Comparison of ENCODE assay signal across 30 cellular contexts in the genomic region with DNA sequence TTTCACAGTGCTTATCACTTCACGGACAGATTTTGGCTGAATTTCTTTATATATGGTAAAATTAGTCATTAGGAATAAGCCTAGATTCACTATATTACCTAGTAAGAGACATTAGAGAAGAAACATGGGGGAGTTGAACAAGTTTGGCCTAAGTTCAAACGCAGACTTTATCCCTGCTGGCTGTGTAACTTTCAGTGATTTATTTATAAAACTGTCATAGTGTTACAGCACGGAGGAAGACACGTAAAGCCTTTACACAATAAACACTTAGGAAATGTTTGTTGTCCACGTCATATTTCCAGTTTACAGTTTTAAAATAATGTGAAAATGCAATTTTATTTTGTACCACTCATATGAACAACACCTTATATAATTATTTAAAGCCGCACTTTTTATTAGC.
"Had no signal": no experiment of that assay in that cellular context is flagged by ENCODE, and none has a peak within 500 bp of the region (broad histone marks: within the 10 kb centered on the region; RNA-seq: fewer than 3 reads in every experiment).

No MANE protein-coding gene starts in this region.

- H3K4me3 ChIP-seq: adrenal gland, ascending aorta, breast epithelium, cardiac muscle cell, colonic mucosa, esophagus squamous epithelium, gastrocnemius medialis had no signal

- H3K4me1 ChIP-seq: adrenal gland, ascending aorta, breast epithelium, colonic mucosa, gastrocnemius medialis had no signal

- H3K27me3 ChIP-seq: adrenal gland, ascending aorta, breast epithelium, cardiac muscle cell, colonic mucosa, esophagus squamous epithelium, foreskin keratinocyte, gastrocnemius medialis had no signal

- DNase-seq: activated B cell treated with CpG ODN at 0.5 μM for 24 hours; activated CD4-positive, alpha-beta memory T cell treated with anti-CD3 and anti-CD28 coated beads for 36 hours; activated CD4-positive, alpha-beta T cell treated with anti-CD3 and anti-CD28 coated beads for 48 hours; activated CD4-positive, alpha-beta T cell treated with anti-CD3 and anti-CD28 coated beads, Interleukin-2, amount 50 U/mL, for 1 hour; activated CD8-positive, alpha-beta memory T cell treated with anti-CD3 and anti-CD28 coated beads, Interleukin-2, amount 10 ng/mL, durations not matched to agents 7 days and 5 days; activated CD8-positive, alpha-beta memory T cell treated with anti-CD3 and anti-CD28 coated beads, Interleukin-2, amount 50 U/mL, for 4 hours; activated CD8-positive, alpha-beta T cell treated with anti-CD3 and anti-CD28 coated beads, Interleukin-2, amount 10 ng/mL, durations not matched to agents 7 days and 5 days; activated effector memory CD4-positive, alpha-beta T cell treated with anti-CD3 and anti-CD28 coated beads, Interleukin-2, amount 50 U/mL, for 16 hours; activated naive CD4-positive, alpha-beta T cell treated with anti-CD3 and anti-CD28 coated beads for 36 hours; activated naive CD8-positive, alpha-beta T cell treated with anti-CD3 and anti-CD28 coated beads for 36 hours; activated naive CD8-positive, alpha-beta T cell treated with anti-CD3 and anti-CD28 coated beads, Interleukin-2, amount 50 U/mL, for 24 hours; activated T-cell treated with anti-CD3 and anti-CD28 coated beads, Interleukin-2, amount 50 U/mL, for 1 hour; activated T-cell treated with anti-CD3 and anti-CD28 coated beads, Interleukin-2, amount 50 U/mL, for 48 hours; adrenal gland; central memory CD4-positive, alpha-beta T cell; cerebellar nuclear complex; colonic mucosa; effector CD8-positive, alpha-beta T cell; esophagus squamous epithelium; foreskin keratinocyte; gastrocnemius medialis; glutamatergic neuron; T-helper 1 cell; T-helper 17 cell; T1000; WERI-Rb-1 had no signal

- H3K36me3 ChIP-seq: adrenal gland, ascending aorta, breast epithelium, cardiac muscle cell, colonic mucosa, esophagus squamous epithelium, gastrocnemius medialis, WERI-Rb-1 had no signal

- H3K9me3 ChIP-seq: adrenal gland, colonic mucosa, esophagus squamous epithelium, gastrocnemius medialis had no signal

- H3K27ac ChIP-seq: adrenal gland, ascending aorta, breast epithelium, cardiac muscle cell, colonic mucosa, epithelial cell of prostate, esophagus squamous epithelium, foreskin keratinocyte, gastrocnemius medialis, WERI-Rb-1 had no signal
